ENCODE assay signal across 21 cellular contexts in the genomic region with DNA sequence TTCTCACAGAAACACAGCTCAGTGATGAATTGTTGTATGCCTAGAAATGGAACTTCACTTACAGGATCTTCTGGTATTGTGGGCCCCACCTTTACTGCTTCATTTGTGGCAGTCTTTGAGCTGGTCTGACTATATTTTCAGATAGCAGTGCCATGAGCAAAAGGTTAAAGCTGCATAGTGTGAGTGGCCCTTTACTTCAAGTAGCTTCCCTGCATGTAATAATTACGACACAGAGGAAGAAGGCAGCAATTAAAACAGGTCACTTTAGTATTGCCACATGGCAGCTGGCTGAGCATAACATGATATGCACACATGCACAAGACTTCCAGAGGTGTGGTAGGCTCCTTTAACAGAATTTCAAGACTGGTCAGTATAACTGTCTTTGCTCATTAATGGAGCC.
A peak's percentile ranks its signal among the peaks of the same experiment; 100 is the strongest.
DNase-seq lines count a peak whose midpoint lies in the region; ATAC-seq, FAIRE-seq and TF ChIP-seq lines count a peak whose summit lies in the region.
"Had no signal": no experiment of that assay in that cellular context is flagged by ENCODE, and none has a peak within 500 bp of the region (broad histone marks: within the 10 kb centered on the region; RNA-seq: fewer than 3 reads in every experiment).

No MANE protein-coding gene starts in this region.

- H3K27ac ChIP-seq in A549 (peak overlapping the region; percentile 87 to 93), IMR-90 (ENCODE audit: insufficient read depth, low read length) (no peak overlapping the region), SK-N-MC (peak overlapping the region; percentile 93), foreskin keratinocyte (peak overlapping the region; percentile 49)
- H3K27ac ChIP-seq: gastroesophageal sphincter had no signal

- dilution Hi-C loops in IMR-90 (cut with HindIII; ENCODE audit: low sequenced_read_pairs, unreplicated experiment): no loop called here

- H3K9ac ChIP-seq in IMR-90 (ENCODE audit: low read depth, low read length) (no peak overlapping the region), SK-N-MC (ENCODE audit: insufficient read length) (no peak overlapping the region)

- BruUV-seq in IMR-90 (replicated peaks; lab: Mats Ljungman, UMichigan): no TSS peak

- 0 out of 2 replicates have a peak overlapping the region, but pooled peaks have one; percentile 25 for H3K14ac ChIP-seq in IMR-90 (replicated peaks; ENCODE audit: low read depth, low read length)

- no peak for FAIRE-seq in A549 (lab: Jason Lieb, UNC)
- FAIRE-seq: endometrium had no signal

- H3K18ac ChIP-seq in IMR-90 (ENCODE audit: low read depth, low read length): no peak overlapping the region

- peak overlapping the region; percentile 26 for H2BK20ac ChIP-seq in IMR-90 (ENCODE audit: low read depth, low read length)

- no peaks in the 10 kb centered on the region for H3K79me1 ChIP-seq in IMR-90 (ENCODE audit: low read depth in 1 of 2, low read length in 2 of 2)

- in situ Hi-C loops in IMR-90 (cut with MboI; ENCODE audit: low sequenced_read_pairs): no loop called here

- DNase-seq in A549 (ENCODE audit: low read depth in 1 of 2, low spot score in 1 of 2) (no peak), IMR-90 (no peak), SK-N-MC (ENCODE audit: low read depth, low spot score) (no peak), foreskin keratinocyte (no peak)
- DNase-seq in effector CD4-positive, alpha-beta T cell: no peak
- DNase-seq: activated CD4-positive, alpha-beta memory T cell treated with anti-CD3 and anti-CD28 coated beads, Interleukin-2, amount 10 ng/mL, durations not matched to agents 7 days and 5 days; activated naive CD4-positive, alpha-beta T cell treated with anti-CD3 and anti-CD28 coated beads, Interleukin-2, amount 50 U/mL, for 16 hours; activated T-cell treated with anti-CD3 and anti-CD28 coated beads, Interleukin-2, amount 50 U/mL, for 24 hours; CD4-positive, alpha-beta memory T cell; left ventricle myocardium superior; MG63; NCI-H2171 treated with DMSO at 0.1 percent for 48 hours; stimulated activated CD4-positive, alpha-beta T cell treated with anti-CD3 and anti-CD28 coated beads, Interleukin-1b, Interleukin-23, amount 100 ng/mL, for 48 hours; stimulated activated naive CD8-positive, alpha-beta T cell treated with anti-CD3 and anti-CD28 coated beads, Interleukin-15, Interleukin-2, amounts not matched to agents 100 U/mL and 50 U/mL, for 24 hours; trophoblast cell had no signal

- no peak overlapping the region for H2AK5ac ChIP-seq in IMR-90 (ENCODE audit: low read depth, low read length)

- H3K4me3 ChIP-seq in A549 (no peak overlapping the region), IMR-90 (ENCODE audit: insufficient read depth, low read depth, low read length) (no peak overlapping the region), SK-N-MC (no peak overlapping the region)
- H3K4me3 ChIP-seq: gastroesophageal sphincter, MG63 had no signal

- H2AK9ac ChIP-seq in IMR-90 (replicated peaks; ENCODE audit: low read depth, low read length, poor library complexity): no peak overlapping the region

- TF ChIP-seq CTCF in A549 (IDR thresholded peaks at IDR 0.05) (no peak), IMR-90 (conservative IDR thresholded peaks at IDR 0.05; ENCODE audit: low read depth, low read length) (no peak), foreskin keratinocyte (conservative IDR thresholded peaks at IDR 0.05) (no peak)

- peak overlapping the region; percentile 5; the same call in 1 of the 2 replicates for H2BK120ac ChIP-seq in IMR-90 (ENCODE audit: low read depth, low read length)

- H4K20me1 ChIP-seq in IMR-90 (ENCODE audit: insufficient read depth, low read length): no peaks in the 10 kb centered on the region

- no peak for TF ChIP-seq EP300 in A549 (IDR thresholded peaks at IDR 0.05)

- CTCF ChIA-PET in A549 (lab: Yijun Ruan, JAX): no interaction called here
- CTCF ChIA-PET in IMR-90 (lab: Yijun Ruan, JAX): no interaction called here

- H2AFZ ChIP-seq in IMR-90 (replicated peaks; ENCODE audit: low read length, poor library complexity): no peak overlapping the region

- peaks cover 4% of the 10 kb centered on the region for H3K9me1 ChIP-seq in IMR-90 (ENCODE audit: insufficient read depth, low read length)

- H2BK5ac ChIP-seq in IMR-90 (ENCODE audit: low read depth, low read length, poor library complexity, severe bottlenecking): no peak overlapping the region

- TF ChIP-seq POLR2A in A549 (IDR thresholded peaks at IDR 0.05; ENCODE audit: low read length) (no peak), IMR-90 (IDR thresholded peaks at IDR 0.05; ENCODE audit: low read depth, low read length) (no peak)

- H3K56ac ChIP-seq in IMR-90 (ENCODE audit: extremely low read depth, insufficient read depth, low read length): no peak overlapping the region

- TF ChIP-seq RAD21 in A549 (conservative IDR thresholded peaks at IDR 0.05 in 1 of 2, IDR thresholded peaks at IDR 0.05 in 1 of 2) (no peak), IMR-90 (IDR thresholded peaks at IDR 0.05; ENCODE audit: low read length) (no peak)

- H3K9me3 ChIP-seq in A549 (peaks cover 1% of the 10 kb centered on the region; the same call in 2 of the 3 replicates), IMR-90 (ENCODE audit: control insufficient read depth, insufficient read depth, low read length) (no peaks in the 10 kb centered on the region), SK-N-MC (ENCODE audit: low read depth, low read length) (no peaks in the 10 kb centered on the region)
- H3K9me3 ChIP-seq: gastroesophageal sphincter, MG63 had no signal

- no peak overlapping the region; the same call in 1 of the 2 replicates for H4K5ac ChIP-seq in IMR-90 (ENCODE audit: low read depth, low read length)

- H3K4me1 ChIP-seq in A549: peaks cover 61% of the 10 kb centered on the region
- H3K4me1 ChIP-seq in IMR-90 (ENCODE audit: control insufficient read depth, insufficient read depth, low read length): peaks cover 7% of the 10 kb centered on the region
- peaks cover 41% of the 10 kb centered on the region for H3K4me1 ChIP-seq in foreskin keratinocyte

- H4K8ac ChIP-seq in IMR-90 (ENCODE audit: low read depth in 2 of 2, low read length in 2 of 2): no peak overlapping the region

- ATAC-seq in A549 (no peak), IMR-90 (ENCODE audit: low read depth) (no peak), foreskin keratinocyte (no peak), GM19328 (IDR thresholded peaks at IDR 0.05; ENCODE audit: unreplicated experiment) (no peak), HG02571 (IDR thresholded peaks at IDR 0.05; ENCODE audit: unreplicated experiment) (no peak), HG02610 (IDR thresholded peaks at IDR 0.05; ENCODE audit: unreplicated experiment) (no peak)
- ATAC-seq: gastroesophageal sphincter; left ventricle myocardium superior; sciatic nerve; stimulated activated naive CD8-positive, alpha-beta T cell treated with anti-CD3 and anti-CD28 coated beads, Interleukin-15, Interleukin-2, amounts not matched to agents 100 U/mL and 50 U/mL, for 24 hours had no signal

- H3K4ac ChIP-seq in IMR-90 (ENCODE audit: low read depth, low read length): peak overlapping the region; percentile 7; the same call in 1 of the 2 replicates

- H3K23ac ChIP-seq in IMR-90 (ENCODE audit: low read depth, low read length): no peak overlapping the region

- H4K91ac ChIP-seq in IMR-90 (ENCODE audit: insufficient read depth, low read depth, low read length): 0 out of 2 replicates have a peak overlapping the region, but pooled peaks have one; percentile 21

- POLR2A ChIA-PET in A549 (lab: Yijun Ruan, JAX): no interaction called here
- POLR2A ChIA-PET in IMR-90 (lab: Charles Lee; ENCODE audit: unreplicated experiment): no interaction called here

- H2BK15ac ChIP-seq in IMR-90 (ENCODE audit: low read depth, low read length): no peak overlapping the region

- H3K4me2 ChIP-seq in A549 (no peak overlapping the region), IMR-90 (ENCODE audit: low read depth, low read length) (no peak overlapping the region)

- no peaks in the 10 kb centered on the region for H3K36me3 ChIP-seq in IMR-90 (ENCODE audit: control insufficient read depth, insufficient read depth, low read length)
- no peaks in the 10 kb centered on the region for H3K36me3 ChIP-seq in SK-N-MC (ENCODE audit: insufficient read depth, low read length)
- H3K36me3 ChIP-seq: gastroesophageal sphincter, MG63 had no signal

- H3K27me3 ChIP-seq in IMR-90 (ENCODE audit: control insufficient read depth, insufficient read depth, low read length) (no peaks in the 10 kb centered on the region), foreskin keratinocyte (no peaks in the 10 kb centered on the region)
- H3K27me3 ChIP-seq: gastroesophageal sphincter, MG63 had no signal

- intact Hi-C loops in IMR-90 (cut with micrococcal nuclease): no loop called here

- 94% methylated on average over 1 of the region's 1 CpG for WGBS in A549 (ENCODE audit: missing lambda C conversion rate)
- WGBS in IMR-90 (ENCODE audit: extremely low coverage in 2 of 2, insufficient read length in 1 of 2), 2 experiments: no CpG with 5 or more reads among the region's 1 CpG

TF ChIP-seq in A549, 52 proteins besides CTCF, POLR2A, EP300 and RAD21 (continues in another document):
- TF ChIP-seq NPAS2 (CRISPR knock-in tag; IDR thresholded peaks at IDR 0.05; ENCODE audit: borderline replicate concordance): no peak
- TF ChIP-seq RFX5 (IDR thresholded peaks at IDR 0.05): no peak
- no peak for TF ChIP-seq HEYL (CRISPR knock-in tag; IDR thresholded peaks at IDR 0.05)
- TF ChIP-seq, protein P1, sequence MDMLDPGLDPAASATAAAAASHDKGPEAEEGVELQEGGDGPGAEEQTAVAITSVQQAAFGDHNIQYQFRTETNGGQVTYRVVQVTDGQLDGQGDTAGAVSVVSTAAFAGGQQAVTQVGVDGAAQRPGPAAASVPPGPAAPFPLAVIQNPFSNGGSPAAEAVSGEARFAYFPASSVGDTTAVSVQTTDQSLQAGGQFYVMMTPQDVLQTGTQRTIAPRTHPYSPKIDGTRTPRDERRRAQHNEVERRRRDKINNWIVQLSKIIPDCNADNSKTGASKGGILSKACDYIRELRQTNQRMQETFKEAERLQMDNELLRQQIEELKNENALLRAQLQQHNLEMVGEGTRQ (IDR thresholded peaks at IDR 0.05): no peak

TF ChIP-seq in IMR-90, 13 proteins besides CTCF, POLR2A, EP300 and RAD21 (continues in another document):
- TF ChIP-seq FOS (IDR thresholded peaks at IDR 0.05; ENCODE audit: low read depth, low read length): no peak
- TF ChIP-seq NFE2L2 (IDR thresholded peaks at IDR 0.05; ENCODE audit: low read depth, low read length): no peak
- TF ChIP-seq, protein P2, sequence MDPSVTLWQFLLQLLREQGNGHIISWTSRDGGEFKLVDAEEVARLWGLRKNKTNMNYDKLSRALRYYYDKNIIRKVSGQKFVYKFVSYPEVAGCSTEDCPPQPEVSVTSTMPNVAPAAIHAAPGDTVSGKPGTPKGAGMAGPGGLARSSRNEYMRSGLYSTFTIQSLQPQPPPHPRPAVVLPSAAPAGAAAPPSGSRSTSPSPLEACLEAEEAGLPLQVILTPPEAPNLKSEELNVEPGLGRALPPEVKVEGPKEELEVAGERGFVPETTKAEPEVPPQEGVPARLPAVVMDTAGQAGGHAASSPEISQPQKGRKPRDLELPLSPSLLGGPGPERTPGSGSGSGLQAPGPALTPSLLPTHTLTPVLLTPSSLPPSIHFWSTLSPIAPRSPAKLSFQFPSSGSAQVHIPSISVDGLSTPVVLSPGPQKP (IDR thresholded peaks at IDR 0.05; ENCODE audit: borderline replicate concordance, low read depth, low read length): no peak
